Comparison of ENCODE assay signal across 28 cellular contexts in the genomic region with DNA sequence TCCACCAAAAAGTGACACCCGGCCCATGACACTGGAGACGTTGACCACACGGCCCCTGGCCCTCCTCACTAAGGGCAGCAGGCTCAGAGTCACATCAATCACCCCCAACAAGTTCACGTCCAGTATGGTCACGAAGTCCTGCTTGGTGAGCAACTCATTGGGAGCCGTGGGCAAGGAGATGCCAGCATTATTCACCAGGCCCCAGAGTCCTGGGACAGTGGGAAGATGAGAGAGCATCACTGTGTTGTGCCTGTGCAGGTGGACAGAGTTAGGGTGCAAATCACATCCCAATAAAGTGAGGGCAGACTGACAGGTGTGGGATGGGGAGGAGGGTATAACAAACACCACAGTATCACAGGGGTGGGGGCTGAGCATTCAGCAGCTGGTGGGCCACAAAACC. TPM values are rescaled to one million over a fixed set of nuclear protein-coding genes. Genes with fewer than 3 reads are reported as not detected.
"Had no signal": no experiment of that assay in that cellular context is flagged by ENCODE, and none has a peak within 500 bp of the region (broad histone marks: within the 10 kb centered on the region; RNA-seq: fewer than 3 reads in every experiment).

No MANE protein-coding gene starts in this region.

- H3K36me3 ChIP-seq: adrenal gland, Peyer's patch, SJCRH30 had no signal

- H3K36me3 Mint-ChIP-seq: activated naive CD8-positive, alpha-beta T cell treated with anti-CD3 and anti-CD28 coated beads, Interleukin-2, amount 10 ng/mL, durations not matched to agents 7 days and 5 days had no signal

- H3K4me3 ChIP-seq: adrenal gland, SJCRH30 had no signal

- H3K4me1 ChIP-seq: adrenal gland, Peyer's patch, SJCRH30 had no signal

- H3K27me3 ChIP-seq: adrenal gland, Peyer's patch, SJCRH30 had no signal

- ATAC-seq: activated CD8-positive, alpha-beta T cell treated with anti-CD3 and anti-CD28 coated beads for 36 hours had no signal

- H3K9me3 Mint-ChIP-seq: activated CD8-positive, alpha-beta T cell treated with anti-CD3 and anti-CD28 coated beads for 36 hours had no signal

- H3K27me3 Mint-ChIP-seq: activated CD8-positive, alpha-beta T cell treated with anti-CD3 and anti-CD28 coated beads for 36 hours had no signal

- H3K27ac Mint-ChIP-seq: activated CD8-positive, alpha-beta T cell treated with anti-CD3 and anti-CD28 coated beads for 36 hours; activated naive CD8-positive, alpha-beta T cell treated with anti-CD3 and anti-CD28 coated beads, Interleukin-2, amount 10 ng/mL, durations not matched to agents 7 days and 5 days had no signal

- H3K27ac ChIP-seq: adrenal gland, Peyer's patch, RWPE1, SJCRH30, VCaP had no signal

- DNase-seq: activated CD4-positive, CD25-positive, alpha-beta regulatory T cell; activated CD8-positive, alpha-beta memory T cell treated with anti-CD3 and anti-CD28 coated beads, Interleukin-2, amount 50 U/mL, for 4 hours; activated CD8-positive, alpha-beta T cell treated with anti-CD3 and anti-CD28 coated beads for 36 hours; activated naive CD4-positive, alpha-beta T cell treated with anti-CD3 and anti-CD28 coated beads, Interleukin-2, amount 50 U/mL, for 16 hours; activated naive CD8-positive, alpha-beta T cell treated with anti-CD3 and anti-CD28 coated beads, Interleukin-2, amount 10 ng/mL, durations not matched to agents 7 days and 5 days; adrenal gland; anterior cingulate cortex; central memory CD4-positive, alpha-beta T cell; KG1; NCI-H1092 treated with DMSO at 0.1 percent for 48 hours; NCI-H1417 treated with DMSO at 0.1 percent for 48 hours; NCI-H1694; NCI-H2029; NCI-H345; NCI-H510A treated with DMSO at 0.1 percent for 48 hours; NCI-H69; NK-92 treated with Interleukin-12 subunit alpha and Interleukin-12 subunit beta, amount 100 ng/mL, for 24 hours; OCI-M1; Peyer's patch; Right ventricle myocardium superior; SJCRH30; SK-N-SH; T-helper 1 cell had no signal

- H3K4me3 Mint-ChIP-seq: activated CD8-positive, alpha-beta T cell treated with anti-CD3 and anti-CD28 coated beads for 36 hours; activated naive CD8-positive, alpha-beta T cell treated with anti-CD3 and anti-CD28 coated beads, Interleukin-2, amount 10 ng/mL, durations not matched to agents 7 days and 5 days had no signal

- H3K4me1 Mint-ChIP-seq: activated naive CD8-positive, alpha-beta T cell treated with anti-CD3 and anti-CD28 coated beads, Interleukin-2, amount 10 ng/mL, durations not matched to agents 7 days and 5 days had no signal

- H3K9me3 ChIP-seq: adrenal gland, Peyer's patch, SJCRH30, SK-N-SH had no signal

RNA-seq across cellular contexts. Expression of a gene that starts 2.5 kb away (rescaled TPM):
- total RNA-seq: LHCN-M2, M059J had no signal

RNA-seq across cellular contexts. Expression of a gene that starts 20.7 kb away (rescaled TPM):
- total RNA-seq: activated CD8-positive, alpha-beta T cell treated with anti-CD3 and anti-CD28 coated beads for 36 hours; activated naive CD8-positive, alpha-beta T cell treated with anti-CD3 and anti-CD28 coated beads, Interleukin-2, amount 10 ng/mL, durations not matched to agents 7 days and 5 days; adrenal gland; LHCN-M2; M059J; Peyer's patch; Right ventricle myocardium superior; SJCRH30; T-helper 2 cell treated with Interferon-gamma antibody and Interleukin-4, amounts not matched to agents 100 ng/mL and 5 ng/mL, for 36 hours had no signal
